1 cellular context compared by ENCODE assay signal in the genomic region with DNA sequence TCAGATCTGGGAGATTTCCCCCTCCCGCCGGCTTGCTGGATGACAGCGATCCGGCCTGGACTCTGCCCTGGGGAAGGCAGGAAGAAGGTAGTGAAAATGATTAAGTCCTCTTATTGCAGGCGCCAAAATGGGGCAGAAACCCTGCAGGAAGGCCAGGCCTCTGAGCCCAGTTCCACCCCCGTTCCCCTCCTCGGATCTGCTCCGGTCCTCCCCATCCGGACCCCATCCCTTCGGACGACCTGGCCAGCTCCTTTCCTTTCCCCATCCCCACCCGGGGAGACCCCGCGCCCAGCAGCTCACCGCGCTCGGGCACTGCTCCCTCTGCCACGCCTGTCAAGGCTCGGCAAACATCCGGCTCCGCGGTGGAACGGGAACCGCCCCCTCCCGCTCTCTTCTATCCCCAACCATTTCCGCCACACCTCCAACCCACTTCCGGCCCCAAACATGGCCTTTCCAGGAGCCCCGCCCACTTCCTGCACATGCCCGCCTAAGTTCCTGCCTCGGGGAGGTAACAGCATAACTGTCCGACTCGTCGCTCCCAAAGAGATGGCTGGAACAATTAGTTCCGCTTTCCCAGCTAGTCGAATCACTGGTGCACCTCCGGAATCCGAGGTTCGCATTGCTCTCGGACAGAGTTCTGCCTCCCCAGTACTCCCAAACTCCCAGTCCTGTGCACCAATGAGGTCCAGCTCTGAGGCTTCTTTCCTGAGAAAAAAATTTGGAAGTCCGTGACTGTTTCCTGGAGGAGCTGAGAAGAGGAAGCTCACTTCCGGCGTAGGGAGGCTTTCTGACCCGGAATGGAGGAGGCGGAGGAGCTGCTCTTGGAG.
TF ChIP-seq lines count a peak whose summit lies in the region.

A gene (minus strand): TSS at position 369 of the 827 bp plus-strand sequence. CDS start 4,512 bp downstream, outside the sequence.
A gene (plus strand): TSS at position 781 of the 827 bp plus-strand sequence. CDS start 17 bp downstream, at position 798.

TF ChIP-seq in HepG2, 621 proteins besides CTCF, POLR2A, EP300 and RAD21 (continued from another document and continues in another):
- TF ChIP-seq, protein P1, sequence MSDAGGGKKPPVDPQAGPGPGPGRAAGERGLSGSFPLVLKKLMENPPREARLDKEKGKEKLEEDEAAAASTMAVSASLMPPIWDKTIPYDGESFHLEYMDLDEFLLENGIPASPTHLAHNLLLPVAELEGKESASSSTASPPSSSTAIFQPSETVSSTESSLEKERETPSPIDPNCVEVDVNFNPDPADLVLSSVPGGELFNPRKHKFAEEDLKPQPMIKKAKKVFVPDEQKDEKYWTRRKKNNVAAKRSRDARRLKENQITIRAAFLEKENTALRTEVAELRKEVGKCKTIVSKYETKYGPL (CRISPR knock-in tag; IDR thresholded peaks at IDR 0.05): no peak
- TF ChIP-seq ZSCAN9 (CRISPR knock-in tag; IDR thresholded peaks at IDR 0.05; ENCODE audit: borderline replicate concordance) (no peak; the same call in 1 of the 2 replicates), KDM5B (CRISPR knock-in tag; IDR thresholded peaks at IDR 0.05; ENCODE audit: borderline replicate concordance) (peak; percentile 73; the same call in 1 of the 2 replicates), SRSF9 (IDR thresholded peaks at IDR 0.05; ENCODE audit: borderline replicate concordance, insufficient read depth, low read depth, low read length, poor library complexity, severe bottlenecking) (no peak), ZFAT (CRISPR knock-in tag; conservative IDR thresholded peaks at IDR 0.05) (no peak), POLR2AphosphoS5 (IDR thresholded peaks at IDR 0.05; ENCODE audit: low read depth, low read length) (peak; percentile 95), GATA4 (IDR thresholded peaks at IDR 0.05; ENCODE audit: borderline replicate concordance, low read depth) (peak; percentile 39; the same call in 1 of the 2 replicates), ZNF564 (CRISPR knock-in tag; IDR thresholded peaks at IDR 0.05) (no peak), SP4 (CRISPR knock-in tag; IDR thresholded peaks at IDR 0.05) (peak; percentile 71; the same call in 1 of the 2 replicates), RORA (CRISPR knock-in tag; IDR thresholded peaks at IDR 0.05) (no peak), AHR (CRISPR knock-in tag; IDR thresholded peaks at IDR 0.05) (no peak; the same call in 1 of the 2 replicates), FOXC1 (CRISPR knock-in tag; IDR thresholded peaks at IDR 0.05; ENCODE audit: borderline replicate concordance) (peak; percentile 39; the same call in 1 of the 2 replicates), KLF9 (CRISPR knock-in tag; IDR thresholded peaks at IDR 0.05; ENCODE audit: low read depth) (peak; percentile 73; the same call in 1 of the 2 replicates), AKAP8 (CRISPR knock-in tag; IDR thresholded peaks at IDR 0.05) (no peak), TMF1 (CRISPR knock-in tag; IDR thresholded peaks at IDR 0.05; ENCODE audit: low read depth) (peak; percentile 75; the same call in 1 of the 2 replicates), THAP11 (CRISPR knock-in tag; IDR thresholded peaks at IDR 0.05) (peak; percentile 95), ARNT2 (CRISPR knock-in tag; IDR thresholded peaks at IDR 0.05; ENCODE audit: low read depth) (peak; percentile 85), MIER3 (CRISPR knock-in tag; IDR thresholded peaks at IDR 0.05; ENCODE audit: borderline replicate concordance) (peak; percentile 88), ZNF17 (CRISPR knock-in tag; IDR thresholded peaks at IDR 0.05) (no peak), ZNF839 (CRISPR knock-in tag; IDR thresholded peaks at IDR 0.05; ENCODE audit: borderline replicate concordance) (no peak), SRF (IDR thresholded peaks at IDR 0.05; ENCODE audit: low read depth, low read length) (peak; percentile 98), HNRNPK (IDR thresholded peaks at IDR 0.05; ENCODE audit: low read depth, low read length, poor library complexity, severe bottlenecking) (peak; percentile 99), SNAI1 (CRISPR knock-in tag; IDR thresholded peaks at IDR 0.05; ENCODE audit: borderline replicate concordance) (peak; percentile 74; the same call in 1 of the 2 replicates), PTBP1 (IDR thresholded peaks at IDR 0.05; ENCODE audit: low read depth, low read length, poor library complexity, severe bottlenecking) (no peak), AGO1 (IDR thresholded peaks at IDR 0.05; ENCODE audit: low read depth, low read length, poor library complexity, severe bottlenecking) (peak; percentile 14), ZKSCAN1 (IDR thresholded peaks at IDR 0.05; ENCODE audit: low read length) (no peak), THYN1 (CRISPR knock-in tag; IDR thresholded peaks at IDR 0.05; ENCODE audit: borderline replicate concordance, low read depth) (no peak), IRF2 (CRISPR knock-in tag; IDR thresholded peaks at IDR 0.05) (peak; percentile 64), NPAS2 (CRISPR knock-in tag; IDR thresholded peaks at IDR 0.05; ENCODE audit: borderline replicate concordance) (no peak), ZNF766 (CRISPR knock-in tag; IDR thresholded peaks at IDR 0.05; ENCODE audit: borderline replicate concordance) (no peak), ZNF33A (CRISPR knock-in tag; IDR thresholded peaks at IDR 0.05; ENCODE audit: borderline replicate concordance) (peak; percentile 68; the same call in 1 of the 2 replicates), ATF1 (CRISPR knock-in tag; IDR thresholded peaks at IDR 0.05) (peak; percentile 74), ZNF891 (CRISPR knock-in tag; IDR thresholded peaks at IDR 0.05) (peak; percentile 12; the same call in 1 of the 2 replicates), ZNF670 (CRISPR knock-in tag; IDR thresholded peaks at IDR 0.05; ENCODE audit: borderline replicate concordance) (peak; percentile 51; the same call in 1 of the 2 replicates), NFRKB (IDR thresholded peaks at IDR 0.05) (no peak)
- TF ChIP-seq, protein P2, sequence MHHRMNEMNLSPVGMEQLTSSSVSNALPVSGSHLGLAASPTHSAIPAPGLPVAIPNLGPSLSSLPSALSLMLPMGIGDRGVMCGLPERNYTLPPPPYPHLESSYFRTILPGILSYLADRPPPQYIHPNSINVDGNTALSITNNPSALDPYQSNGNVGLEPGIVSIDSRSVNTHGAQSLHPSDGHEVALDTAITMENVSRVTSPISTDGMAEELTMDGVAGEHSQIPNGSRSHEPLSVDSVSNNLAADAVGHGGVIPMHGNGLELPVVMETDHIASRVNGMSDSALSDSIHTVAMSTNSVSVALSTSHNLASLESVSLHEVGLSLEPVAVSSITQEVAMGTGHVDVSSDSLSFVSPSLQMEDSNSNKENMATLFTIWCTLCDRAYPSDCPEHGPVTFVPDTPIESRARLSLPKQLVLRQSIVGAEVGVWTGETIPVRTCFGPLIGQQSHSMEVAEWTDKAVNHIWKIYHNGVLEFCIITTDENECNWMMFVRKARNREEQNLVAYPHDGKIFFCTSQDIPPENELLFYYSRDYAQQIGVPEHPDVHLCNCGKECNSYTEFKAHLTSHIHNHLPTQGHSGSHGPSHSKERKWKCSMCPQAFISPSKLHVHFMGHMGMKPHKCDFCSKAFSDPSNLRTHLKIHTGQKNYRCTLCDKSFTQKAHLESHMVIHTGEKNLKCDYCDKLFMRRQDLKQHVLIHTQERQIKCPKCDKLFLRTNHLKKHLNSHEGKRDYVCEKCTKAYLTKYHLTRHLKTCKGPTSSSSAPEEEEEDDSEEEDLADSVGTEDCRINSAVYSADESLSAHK (CRISPR knock-in tag; IDR thresholded peaks at IDR 0.05; ENCODE audit: borderline replicate concordance): no peak
- TF ChIP-seq, protein P3, sequence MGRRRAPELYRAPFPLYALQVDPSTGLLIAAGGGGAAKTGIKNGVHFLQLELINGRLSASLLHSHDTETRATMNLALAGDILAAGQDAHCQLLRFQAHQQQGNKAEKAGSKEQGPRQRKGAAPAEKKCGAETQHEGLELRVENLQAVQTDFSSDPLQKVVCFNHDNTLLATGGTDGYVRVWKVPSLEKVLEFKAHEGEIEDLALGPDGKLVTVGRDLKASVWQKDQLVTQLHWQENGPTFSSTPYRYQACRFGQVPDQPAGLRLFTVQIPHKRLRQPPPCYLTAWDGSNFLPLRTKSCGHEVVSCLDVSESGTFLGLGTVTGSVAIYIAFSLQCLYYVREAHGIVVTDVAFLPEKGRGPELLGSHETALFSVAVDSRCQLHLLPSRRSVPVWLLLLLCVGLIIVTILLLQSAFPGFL (CRISPR knock-in tag; IDR thresholded peaks at IDR 0.05): no peak
- TF ChIP-seq, protein P4, sequence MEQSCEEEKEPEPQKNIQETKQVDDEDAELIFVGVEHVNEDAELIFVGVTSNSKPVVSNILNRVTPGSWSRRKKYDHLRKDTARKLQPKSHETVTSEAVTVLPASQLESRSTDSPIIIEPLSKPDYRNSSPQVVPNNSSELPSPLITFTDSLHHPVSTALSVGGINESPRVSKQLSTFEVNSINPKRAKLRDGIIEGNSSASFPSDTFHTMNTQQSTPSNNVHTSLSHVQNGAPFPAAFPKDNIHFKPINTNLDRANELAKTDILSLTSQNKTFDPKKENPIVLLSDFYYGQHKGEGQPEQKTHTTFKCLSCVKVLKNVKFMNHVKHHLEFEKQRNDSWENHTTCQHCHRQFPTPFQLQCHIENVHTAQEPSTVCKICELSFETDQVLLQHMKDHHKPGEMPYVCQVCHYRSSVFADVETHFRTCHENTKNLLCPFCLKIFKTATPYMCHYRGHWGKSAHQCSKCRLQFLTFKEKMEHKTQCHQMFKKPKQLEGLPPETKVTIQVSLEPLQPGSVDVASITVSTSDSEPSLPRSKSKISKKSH (CRISPR knock-in tag; IDR thresholded peaks at IDR 0.05; ENCODE audit: borderline replicate concordance): 0 out of 2 replicates have a peak, but pooled peaks have one; percentile 21
- TF ChIP-seq, protein P5, sequence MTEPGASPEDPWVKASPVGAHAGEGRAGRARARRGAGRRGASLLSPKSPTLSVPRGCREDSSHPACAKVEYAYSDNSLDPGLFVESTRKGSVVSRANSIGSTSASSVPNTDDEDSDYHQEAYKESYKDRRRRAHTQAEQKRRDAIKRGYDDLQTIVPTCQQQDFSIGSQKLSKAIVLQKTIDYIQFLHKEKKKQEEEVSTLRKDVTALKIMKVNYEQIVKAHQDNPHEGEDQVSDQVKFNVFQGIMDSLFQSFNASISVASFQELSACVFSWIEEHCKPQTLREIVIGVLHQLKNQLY (CRISPR knock-in tag; IDR thresholded peaks at IDR 0.05): 0 out of 2 replicates have a peak, but pooled peaks have one; percentile 39
- TF ChIP-seq, protein P6, sequence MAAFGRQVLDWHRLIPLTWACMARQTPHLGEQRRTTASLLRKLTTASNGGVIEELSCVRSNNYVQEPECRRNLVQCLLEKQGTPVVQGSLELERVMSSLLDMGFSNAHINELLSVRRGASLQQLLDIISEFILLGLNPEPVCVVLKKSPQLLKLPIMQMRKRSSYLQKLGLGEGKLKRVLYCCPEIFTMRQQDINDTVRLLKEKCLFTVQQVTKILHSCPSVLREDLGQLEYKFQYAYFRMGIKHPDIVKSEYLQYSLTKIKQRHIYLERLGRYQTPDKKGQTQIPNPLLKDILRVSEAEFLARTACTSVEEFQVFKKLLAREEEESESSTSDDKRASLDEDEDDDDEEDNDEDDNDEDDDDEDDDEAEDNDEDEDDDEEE (CRISPR knock-in tag; IDR thresholded peaks at IDR 0.05): no peak
- TF ChIP-seq, protein P7, sequence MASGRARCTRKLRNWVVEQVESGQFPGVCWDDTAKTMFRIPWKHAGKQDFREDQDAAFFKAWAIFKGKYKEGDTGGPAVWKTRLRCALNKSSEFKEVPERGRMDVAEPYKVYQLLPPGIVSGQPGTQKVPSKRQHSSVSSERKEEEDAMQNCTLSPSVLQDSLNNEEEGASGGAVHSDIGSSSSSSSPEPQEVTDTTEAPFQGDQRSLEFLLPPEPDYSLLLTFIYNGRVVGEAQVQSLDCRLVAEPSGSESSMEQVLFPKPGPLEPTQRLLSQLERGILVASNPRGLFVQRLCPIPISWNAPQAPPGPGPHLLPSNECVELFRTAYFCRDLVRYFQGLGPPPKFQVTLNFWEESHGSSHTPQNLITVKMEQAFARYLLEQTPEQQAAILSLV (CRISPR knock-in tag; IDR thresholded peaks at IDR 0.05; ENCODE audit: borderline replicate concordance): no peak
- TF ChIP-seq, protein P8, sequence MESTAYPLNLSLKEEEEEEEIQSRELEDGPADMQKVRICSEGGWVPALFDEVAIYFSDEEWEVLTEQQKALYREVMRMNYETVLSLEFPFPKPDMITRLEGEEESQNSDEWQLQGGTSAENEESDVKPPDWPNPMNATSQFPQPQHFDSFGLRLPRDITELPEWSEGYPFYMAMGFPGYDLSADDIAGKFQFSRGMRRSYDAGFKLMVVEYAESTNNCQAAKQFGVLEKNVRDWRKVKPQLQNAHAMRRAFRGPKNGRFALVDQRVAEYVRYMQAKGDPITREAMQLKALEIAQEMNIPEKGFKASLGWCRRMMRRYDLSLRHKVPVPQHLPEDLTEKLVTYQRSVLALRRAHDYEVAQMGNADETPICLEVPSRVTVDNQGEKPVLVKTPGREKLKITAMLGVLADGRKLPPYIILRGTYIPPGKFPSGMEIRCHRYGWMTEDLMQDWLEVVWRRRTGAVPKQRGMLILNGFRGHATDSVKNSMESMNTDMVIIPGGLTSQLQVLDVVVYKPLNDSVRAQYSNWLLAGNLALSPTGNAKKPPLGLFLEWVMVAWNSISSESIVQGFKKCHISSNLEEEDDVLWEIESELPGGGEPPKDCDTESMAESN (CRISPR knock-in tag; conservative IDR thresholded peaks at IDR 0.05): peak; percentile 79
- TF ChIP-seq, protein P9, sequence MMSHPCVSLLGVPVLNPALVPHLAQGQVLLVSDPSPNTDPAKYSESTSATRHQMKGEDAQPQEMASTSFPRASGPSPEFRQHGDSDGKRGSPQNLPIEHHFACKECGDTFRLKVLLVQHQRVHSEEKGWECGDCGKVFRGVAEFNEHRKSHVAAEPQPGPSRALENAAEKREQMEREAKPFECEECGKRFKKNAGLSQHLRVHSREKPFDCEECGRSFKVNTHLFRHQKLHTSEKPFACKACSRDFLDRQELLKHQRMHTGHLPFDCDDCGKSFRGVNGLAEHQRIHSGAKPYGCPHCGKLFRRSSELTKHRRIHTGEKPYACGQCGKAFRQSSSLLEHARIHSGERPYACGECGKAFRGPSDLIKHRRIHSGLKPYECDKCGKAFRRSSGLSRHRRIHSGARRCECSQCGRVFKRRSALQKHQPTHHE (CRISPR knock-in tag; IDR thresholded peaks at IDR 0.05; ENCODE audit: borderline replicate concordance): peak; percentile 71; the same call in 1 of the 2 replicates
- TF ChIP-seq, protein P10, sequence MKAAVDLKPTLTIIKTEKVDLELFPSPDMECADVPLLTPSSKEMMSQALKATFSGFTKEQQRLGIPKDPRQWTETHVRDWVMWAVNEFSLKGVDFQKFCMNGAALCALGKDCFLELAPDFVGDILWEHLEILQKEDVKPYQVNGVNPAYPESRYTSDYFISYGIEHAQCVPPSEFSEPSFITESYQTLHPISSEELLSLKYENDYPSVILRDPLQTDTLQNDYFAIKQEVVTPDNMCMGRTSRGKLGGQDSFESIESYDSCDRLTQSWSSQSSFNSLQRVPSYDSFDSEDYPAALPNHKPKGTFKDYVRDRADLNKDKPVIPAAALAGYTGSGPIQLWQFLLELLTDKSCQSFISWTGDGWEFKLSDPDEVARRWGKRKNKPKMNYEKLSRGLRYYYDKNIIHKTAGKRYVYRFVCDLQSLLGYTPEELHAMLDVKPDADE (CRISPR knock-in tag; IDR thresholded peaks at IDR 0.05): no peak
- TF ChIP-seq, protein P11, sequence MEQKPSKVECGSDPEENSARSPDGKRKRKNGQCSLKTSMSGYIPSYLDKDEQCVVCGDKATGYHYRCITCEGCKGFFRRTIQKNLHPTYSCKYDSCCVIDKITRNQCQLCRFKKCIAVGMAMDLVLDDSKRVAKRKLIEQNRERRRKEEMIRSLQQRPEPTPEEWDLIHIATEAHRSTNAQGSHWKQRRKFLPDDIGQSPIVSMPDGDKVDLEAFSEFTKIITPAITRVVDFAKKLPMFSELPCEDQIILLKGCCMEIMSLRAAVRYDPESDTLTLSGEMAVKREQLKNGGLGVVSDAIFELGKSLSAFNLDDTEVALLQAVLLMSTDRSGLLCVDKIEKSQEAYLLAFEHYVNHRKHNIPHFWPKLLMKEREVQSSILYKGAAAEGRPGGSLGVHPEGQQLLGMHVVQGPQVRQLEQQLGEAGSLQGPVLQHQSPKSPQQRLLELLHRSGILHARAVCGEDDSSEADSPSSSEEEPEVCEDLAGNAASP (CRISPR knock-in tag; IDR thresholded peaks at IDR 0.05; ENCODE audit: borderline replicate concordance): no peak
